ENCODE assay signal across 9 cellular contexts in the genomic region with DNA sequence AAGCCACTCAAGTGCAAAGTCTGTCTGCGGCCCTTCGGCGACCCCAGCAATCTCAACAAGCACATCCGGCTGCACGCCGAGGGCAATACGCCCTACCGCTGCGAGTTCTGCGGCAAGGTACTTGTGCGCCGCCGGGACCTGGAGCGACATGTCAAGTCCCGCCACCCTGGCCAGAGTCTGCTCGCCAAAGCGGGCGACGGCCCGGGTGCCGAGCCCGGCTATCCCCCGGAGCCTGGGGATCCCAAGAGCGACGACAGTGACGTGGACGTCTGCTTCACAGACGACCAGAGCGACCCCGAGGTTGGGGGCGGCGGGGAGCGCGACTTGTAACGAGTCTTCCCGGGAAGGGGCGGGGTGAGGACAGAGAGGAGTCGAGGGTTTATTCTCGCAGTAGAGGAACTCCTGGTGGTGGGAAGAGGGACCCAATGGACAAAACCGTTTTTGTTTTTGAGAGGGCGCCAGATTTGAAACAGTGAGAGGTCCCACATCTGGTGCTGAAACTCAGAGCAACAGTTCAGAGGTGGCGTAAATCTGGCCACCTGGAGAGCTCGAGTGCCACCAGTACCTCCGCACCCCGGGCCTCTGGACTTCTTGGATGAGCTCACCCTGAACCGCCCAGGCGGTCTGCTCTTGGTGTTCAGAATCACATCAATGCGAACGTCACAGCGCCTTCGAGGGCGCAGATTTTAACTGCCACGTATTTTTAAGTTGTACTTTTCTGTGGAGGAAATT. TPM values are rescaled to one million over a fixed set of nuclear protein-coding genes. Genes with fewer than 3 reads are reported as not detected.
DNase-seq lines count a peak whose midpoint lies in the region; ATAC-seq and TF ChIP-seq lines count a peak whose summit lies in the region.
"Had no signal": no experiment of that assay in that cellular context is flagged by ENCODE, and none has a peak within 500 bp of the region (broad histone marks: within the 10 kb centered on the region; RNA-seq: fewer than 3 reads in every experiment).

No MANE protein-coding gene starts in this region.

- H3K27me3 ChIP-seq in cardiac muscle cell (peaks cover 100% of the 10 kb centered on the region), right atrium auricular region (peaks cover 38 to 81% of the 10 kb centered on the region in 2 donors), iPS-18a (ENCODE audit: control insufficient read depth, insufficient read depth, low read length) (peaks cover 100% of the 10 kb centered on the region)

- peaks cover 4% of the 10 kb centered on the region for H3K36me3 Mint-ChIP-seq in T-helper 17 cell (ENCODE audit: low read depth)
- no peaks in the 10 kb centered on the region for H3K36me3 Mint-ChIP-seq in stimulated activated naive B cell treated with anti-CD40 and anti-IgM and Interleukin-4, amounts not matched to agents 10 μg/mL and 1 μg/mL and 100 μg/mL, for 72 hours

- H3K4me3 ChIP-seq in cardiac muscle cell, result peak overlapping the region; percentile 36
- H3K4me3 ChIP-seq in right atrium auricular region, result peak overlapping the region in 1 of 2 donors; percentile 52
- H3K4me3 ChIP-seq in iPS-18a (ENCODE audit: low read length), result peak overlapping the region; percentile 53

- H3K4me1 ChIP-seq in cardiac muscle cell (ENCODE audit: low read depth) (peaks cover 5% of the 10 kb centered on the region), right atrium auricular region (peaks cover 0 to 23% of the 10 kb centered on the region in 2 donors), iPS-18a (ENCODE audit: control insufficient read depth, low read depth, low read length) (peaks cover 4% of the 10 kb centered on the region)

- peak in 1 of 2 donors; percentile 46 for DNase-seq in cardiac muscle cell (ENCODE audit: low read depth in 1 of 2, low spot score in 1 of 2)
- DNase-seq in right atrium auricular region (ENCODE audit: low spot score), result no peak
- no peak for DNase-seq in T-helper 17 cell
- DNase-seq in stimulated activated naive B cell treated with anti-CD40 and anti-IgM and Interleukin-4, amounts not matched to agents 10 μg/mL and 1 μg/mL and 100 μg/mL, for 72 hours, result no peak
- DNase-seq in ACHN, result no peak
- no peak for DNase-seq in substantia nigra (lab: John Stamatoyannopoulos, UW)

- peaks cover 18% of the 10 kb centered on the region for H3K4me1 Mint-ChIP-seq in T-helper 17 cell
- H3K4me1 Mint-ChIP-seq in stimulated activated naive B cell treated with anti-CD40 and anti-IgM and Interleukin-4, amounts not matched to agents 10 μg/mL and 1 μg/mL and 100 μg/mL, for 72 hours, result peaks cover 6 to 29% of the 10 kb centered on the region in 2 donors

- H3K27ac Mint-ChIP-seq in T-helper 17 cell, result peak overlapping the region; percentile 59
- peak overlapping the region; percentile 47 for H3K27ac Mint-ChIP-seq in stimulated activated naive B cell treated with anti-CD40 and anti-IgM and Interleukin-4, amounts not matched to agents 10 μg/mL and 1 μg/mL and 100 μg/mL, for 72 hours
- H3K27ac Mint-ChIP-seq: activated naive CD4-positive, alpha-beta T cell treated with anti-CD3 and anti-CD28 coated beads, Interleukin-2, amount 50 U/mL, for 72 hours had no signal

- H3K36me3 ChIP-seq in cardiac muscle cell (no peaks in the 10 kb centered on the region), right atrium auricular region (no peaks in the 10 kb centered on the region), iPS-18a (ENCODE audit: control insufficient read depth, low read depth, low read length) (no peaks in the 10 kb centered on the region)

- ATAC-seq in HG03460 (IDR thresholded peaks at IDR 0.05; ENCODE audit: unreplicated experiment) (peak; percentile 24), T-helper 17 cell (peak; percentile 28)
- no peak for ATAC-seq in stimulated activated naive B cell treated with anti-CD40 and anti-IgM and Interleukin-4, amounts not matched to agents 10 μg/mL and 1 μg/mL and 100 μg/mL, for 72 hours (replicated peaks)

- peaks cover 0 to 5% of the 10 kb centered on the region in 2 donors for H3K9me3 Mint-ChIP-seq in stimulated activated naive B cell treated with anti-CD40 and anti-IgM and Interleukin-4, amounts not matched to agents 10 μg/mL and 1 μg/mL and 100 μg/mL, for 72 hours

- peaks cover 78% of the 10 kb centered on the region for H3K27me3 Mint-ChIP-seq in T-helper 17 cell
- H3K27me3 Mint-ChIP-seq in stimulated activated naive B cell treated with anti-CD40 and anti-IgM and Interleukin-4, amounts not matched to agents 10 μg/mL and 1 μg/mL and 100 μg/mL, for 72 hours, result peaks cover 54 to 71% of the 10 kb centered on the region in 2 donors

- H3K9ac ChIP-seq in iPS-18a (ENCODE audit: low read length), result no peak overlapping the region

- H3K9me3 ChIP-seq in cardiac muscle cell (ENCODE audit: low read depth) (no peaks in the 10 kb centered on the region), right atrium auricular region (no peaks in the 10 kb centered on the region), T-helper 17 cell (ENCODE audit: control insufficient read depth, low read length, poor library complexity, severe bottlenecking) (peaks cover 2% of the 10 kb centered on the region), iPS-18a (ENCODE audit: control insufficient read depth, low read depth, low read length) (no peaks in the 10 kb centered on the region)

- H3K27ac ChIP-seq in cardiac muscle cell (no peak overlapping the region), right atrium auricular region (no peak overlapping the region), iPS-18a (ENCODE audit: low read length) (no peak overlapping the region), substantia nigra (ENCODE audit: low read depth, low read length, poor library complexity, severe bottlenecking) (no peak overlapping the region)

- in situ Hi-C loops in ACHN (cut with HindIII; ENCODE audit: low pct_ligation_motif_present, low pct_unique_long_range_greater_than_20kb, low sequenced_read_pairs), result loop anchor here (25.0 kb wide), 1 partner anchor 123 kb away; no protein-coding TSS in a partner anchor

- no peak for TF ChIP-seq CTCF in cardiac muscle cell (IDR thresholded peaks at IDR 0.05; ENCODE audit: low read depth, low read length)
- TF ChIP-seq CTCF in right atrium auricular region (IDR thresholded peaks at IDR 0.05), result no peak

- peak overlapping the region; percentile 90 for H3K4me3 Mint-ChIP-seq in T-helper 17 cell
- peak overlapping the region; percentile 62 to 83 for H3K4me3 Mint-ChIP-seq in stimulated activated naive B cell treated with anti-CD40 and anti-IgM and Interleukin-4, amounts not matched to agents 10 μg/mL and 1 μg/mL and 100 μg/mL, for 72 hours

RNA-seq across cellular contexts. Expression of a gene that starts 8.0 kb away (rescaled TPM):
- total RNA-seq in cardiac muscle cell (not detected in 2 replicates), right atrium auricular region (not detected), T-helper 17 cell (not detected)
- polyA plus RNA-seq in cardiac muscle cell, result not detected in 2 replicates
- total RNA-seq: activated naive CD4-positive, alpha-beta T cell treated with anti-CD3 and anti-CD28 coated beads, Interleukin-2, amount 50 U/mL, for 72 hours had no signal

RNA-seq across cellular contexts. Expression of a gene that starts 46.1 kb away (rescaled TPM):
- total RNA-seq in cardiac muscle cell, result 38.7 and 39.7 TPM in 2 replicates
- polyA plus RNA-seq in cardiac muscle cell, result 68.1 and 80.0 TPM in 2 replicates
- 10 to 100 TPM; 17.6 to 23.1 TPM for total RNA-seq in right atrium auricular region
- 10 to 100 TPM; 38.0 to 43.5 TPM for total RNA-seq in T-helper 17 cell

Comparison
In these comparisons a context has a peak if more than half of its experiments do, and no peak if none do; other contexts are left out.
1. ATAC-seq: peak in HG03460 (single experiment) and T-helper 17 cell (single experiment); none in stimulated activated naive B cell treated with anti-CD40 and anti-IgM and Interleukin-4, amounts not matched to agents 10 μg/mL and 1 μg/mL and 100 μg/mL, for 72 hours (0 of 2).